2 cellular contexts compared by ENCODE assay signal in genomic region chr11:69300124-69301032, GRCh38.
TF ChIP-seq lines count a peak whose summit lies in the region.

No MANE protein-coding gene starts in this region.

TF ChIP-seq in SK-N-SH, 30 proteins besides CTCF, POLR2A, EP300 and RAD21 (continued from another document):
- no peak for TF ChIP-seq REST (IDR thresholded peaks at IDR 0.05; ENCODE audit: low read depth, low read length)
- no peak for TF ChIP-seq FOXJ3 (CRISPR knock-in tag; IDR thresholded peaks at IDR 0.05)
- no peak for TF ChIP-seq GATA2 (CRISPR knock-in tag; IDR thresholded peaks at IDR 0.05)
- no peak for TF ChIP-seq MEF2A (IDR thresholded peaks at IDR 0.05; ENCODE audit: borderline replicate concordance, low read depth)
- TF ChIP-seq PBX3 (IDR thresholded peaks at IDR 0.05) = no peak
- no peak for TF ChIP-seq TAF1 (IDR thresholded peaks at IDR 0.05; ENCODE audit: borderline replicate concordance, low read depth, low read length)
- TF ChIP-seq FOSL2 (IDR thresholded peaks at IDR 0.05; ENCODE audit: borderline replicate concordance, low read depth) = no peak; the same call in 1 of the 2 replicates
- TF ChIP-seq RFX5 (IDR thresholded peaks at IDR 0.05; ENCODE audit: low read length) = no peak
- TF ChIP-seq JUND (IDR thresholded peaks at IDR 0.05) = no peak
- no peak for TF ChIP-seq NFIC (IDR thresholded peaks at IDR 0.05; ENCODE audit: borderline replicate concordance)
- TF ChIP-seq TEAD4 (IDR thresholded peaks at IDR 0.05; ENCODE audit: borderline replicate concordance, insufficient read depth) = no peak
- no peak for TF ChIP-seq RXRA (IDR thresholded peaks at IDR 0.05; ENCODE audit: borderline replicate concordance, low read depth)
- no peak for TF ChIP-seq MXI1 (IDR thresholded peaks at IDR 0.05; ENCODE audit: low read depth, low read length)
- no peak for TF ChIP-seq EZH2phosphoT487 (IDR thresholded peaks at IDR 0.05; ENCODE audit: borderline replicate concordance, low read depth)
- no peak for TF ChIP-seq ELF1 (IDR thresholded peaks at IDR 0.05)
- no peak for TF ChIP-seq NRF1 (IDR thresholded peaks at IDR 0.05; ENCODE audit: low read depth, low read length)
- no peak for TF ChIP-seq IRF3 (IDR thresholded peaks at IDR 0.05; ENCODE audit: low read depth, low read length)

TF ChIP-seq in SK-N-SH treated with all-trans-retinoic acid at 6 μM for 48 hours, 23 proteins besides CTCF, POLR2A, EP300 and RAD21 (continued from another document):
- TF ChIP-seq TSHZ2 (CRISPR knock-in tag; IDR thresholded peaks at IDR 0.05) = no peak
- TF ChIP-seq ARNTL (CRISPR knock-in tag; IDR thresholded peaks at IDR 0.05; ENCODE audit: borderline replicate concordance, low read depth) = no peak
- TF ChIP-seq CREB5 (CRISPR knock-in tag; IDR thresholded peaks at IDR 0.05; ENCODE audit: low read depth) = no peak
- TF ChIP-seq ZNF565 (CRISPR knock-in tag; conservative IDR thresholded peaks at IDR 0.05; ENCODE audit: low read depth) = no peak
- no peak for TF ChIP-seq CSRNP3 (CRISPR knock-in tag; IDR thresholded peaks at IDR 0.05)
- TF ChIP-seq ZNF8 (CRISPR knock-in tag; IDR thresholded peaks at IDR 0.05) = no peak
- TF ChIP-seq CSDC2 (CRISPR knock-in tag; IDR thresholded peaks at IDR 0.05) = no peak
- no peak for TF ChIP-seq POU6F1 (CRISPR knock-in tag; IDR thresholded peaks at IDR 0.05; ENCODE audit: borderline replicate concordance, low read depth)
